In the genomic region with DNA sequence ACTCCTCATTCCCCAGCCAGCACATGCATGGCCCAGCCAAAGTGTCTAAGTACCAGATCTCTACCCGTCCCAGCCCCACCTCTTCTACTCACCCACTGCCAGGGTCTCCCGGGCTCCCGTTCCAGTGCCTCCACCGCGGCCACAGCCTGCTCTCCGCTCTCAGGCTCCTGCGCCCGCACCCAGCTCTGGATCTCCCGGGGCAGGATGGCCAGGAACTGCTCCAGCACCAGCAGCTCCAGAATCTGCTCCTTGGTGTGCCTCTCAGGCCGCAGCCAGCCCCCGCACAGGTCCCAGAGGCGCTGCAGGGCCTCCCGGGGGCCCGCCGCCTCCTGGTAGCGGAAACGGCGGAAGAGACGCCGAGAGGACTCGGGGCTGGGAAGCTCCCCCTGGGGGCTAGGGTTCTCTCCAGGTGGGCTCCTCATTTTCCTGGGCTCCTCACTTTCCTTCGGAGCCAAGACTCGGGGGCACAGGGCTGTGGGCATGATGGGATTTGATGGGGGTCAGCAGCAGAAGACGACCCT, we compare ENCODE assay signal across 17 cellular contexts.
"Had no signal": no experiment of that assay in that cellular context is flagged by ENCODE, and none has a peak within 500 bp of the region (broad histone marks: within the 10 kb centered on the region; RNA-seq: fewer than 3 reads in every experiment).

No MANE protein-coding gene starts in this region.

- H3K27me3 Mint-ChIP-seq: activated CD8-positive, alpha-beta memory T cell treated with anti-CD3 and anti-CD28 coated beads, Interleukin-2, amount 10 ng/mL, durations not matched to agents 7 days and 5 days; T-cell had no signal

- H3K4me1 ChIP-seq: parathyroid adenoma had no signal

- H3K9ac ChIP-seq: parathyroid adenoma had no signal

- H3K27ac Mint-ChIP-seq: activated CD8-positive, alpha-beta memory T cell treated with anti-CD3 and anti-CD28 coated beads, Interleukin-2, amount 10 ng/mL, durations not matched to agents 7 days and 5 days; activated naive CD4-positive, alpha-beta T cell treated with anti-CD3 and anti-CD28 coated beads, Interleukin-2, amount 10 ng/mL, durations not matched to agents 7 days and 5 days; stimulated activated effector memory CD8-positive, alpha-beta T cell treated with anti-CD3 and anti-CD28 coated beads, Interleukin-12 subunit alpha, Interleukin-12 subunit beta, amount 100 ng/mL, for 72 hours; T-cell had no signal

- H3K79me2 ChIP-seq: parathyroid adenoma had no signal

- H2AFZ ChIP-seq: parathyroid adenoma had no signal

- H3K9me3 Mint-ChIP-seq: activated naive CD4-positive, alpha-beta T cell treated with anti-CD3 and anti-CD28 coated beads, Interleukin-2, amount 10 ng/mL, durations not matched to agents 7 days and 5 days; stimulated activated effector memory CD8-positive, alpha-beta T cell treated with anti-CD3 and anti-CD28 coated beads, Interleukin-12 subunit alpha, Interleukin-12 subunit beta, amount 100 ng/mL, for 72 hours; T-cell had no signal

- H3K9me3 ChIP-seq: adrenal gland, esophagus squamous epithelium, thyroid gland had no signal

- H3K27me3 ChIP-seq: adrenal gland, esophagus squamous epithelium, thyroid gland had no signal

- H3K4me3 ChIP-seq: adrenal gland, esophagus squamous epithelium, thyroid gland had no signal

- H3K27ac ChIP-seq: adrenal gland, esophagus squamous epithelium, parathyroid adenoma, thyroid gland, VCaP had no signal

- DNase-seq: activated CD4-positive, alpha-beta T cell treated with anti-CD3 and anti-CD28 coated beads for 1 hour; activated CD4-positive, alpha-beta T cell treated with anti-CD3 and anti-CD28 coated beads, Interleukin-2, amount 50 U/mL, for 4 hours; activated CD8-positive, alpha-beta memory T cell treated with anti-CD3 and anti-CD28 coated beads, Interleukin-2, amount 10 ng/mL, durations not matched to agents 7 days and 5 days; activated naive CD4-positive, alpha-beta T cell treated with anti-CD3 and anti-CD28 coated beads, Interleukin-2, amount 10 ng/mL, durations not matched to agents 7 days and 5 days; activated T-cell treated with anti-CD3 and anti-CD28 coated beads, Interleukin-2, amount 50 U/mL, for 1 hour; adrenal gland; esophagus squamous epithelium; hypothalamus; kidney glomerular epithelial cell; left ventricle myocardium superior; mesendoderm; T-helper 9 cell; thyroid gland had no signal
